7 cellular contexts compared by ENCODE assay signal in genomic region chr14:67426983-67427601, GRCh38. TPM values are rescaled to one million over a fixed set of nuclear protein-coding genes. Genes with fewer than 3 reads are reported as not detected.
DNase-seq lines count a peak whose midpoint lies in the region; ATAC-seq and TF ChIP-seq lines count a peak whose summit lies in the region.

No MANE protein-coding gene starts in this region.

- peak; percentile 87 for DNase-seq in GM12865 (ENCODE audit: low read depth)
- DNase-seq in Panc1 (ENCODE audit: low read depth, low spot score), result peak; percentile 36
- peak; percentile 80 to 81 for DNase-seq in activated T-cell treated with anti-CD3 and anti-CD28 coated beads, Interleukin-2, amount 50 U/mL, for 48 hours
- peak; percentile 87 for DNase-seq in fibroblast of pulmonary artery (ENCODE audit: low read depth)
- DNase-seq in stromal cell of bone marrow (ENCODE audit: low read depth), result peak; percentile 65

- H3K9me3 ChIP-seq in Panc1 (ENCODE audit: control insufficient read depth, insufficient read depth, low read depth, low read length) (no peaks in the 10 kb centered on the region), neuron (ENCODE audit: low read length) (no peaks in the 10 kb centered on the region)

- H3K27me3 ChIP-seq in KMS-11 (ENCODE audit: insufficient read depth, low read depth), result no peaks in the 10 kb centered on the region
- no peaks in the 10 kb centered on the region for H3K27me3 ChIP-seq in Panc1 (ENCODE audit: control insufficient read depth, insufficient read depth, low read length)
- H3K27me3 ChIP-seq in neuron (ENCODE audit: insufficient read depth, low read length), result peaks cover 3% of the 10 kb centered on the region

- H3K4me3 ChIP-seq in GM12865 (ENCODE audit: low read depth, low read length) (no peak overlapping the region), KMS-11 (IDR thresholded peaks at IDR 0.05; ENCODE audit: insufficient read depth, low read depth, low read length) (no peak overlapping the region), Panc1 (ENCODE audit: low read depth in 2 of 2, low read length in 2 of 2) (no peak overlapping the region), fibroblast of pulmonary artery (replicated peaks; ENCODE audit: low read depth, low read length) (no peak overlapping the region), neuron (ENCODE audit: low read length) (no peak overlapping the region)

- no peak overlapping the region for H3K9ac ChIP-seq in KMS-11

- ATAC-seq in Panc1, result peak; percentile 88

- in situ Hi-C loops in Panc1 (cut with HindIII; ENCODE audit: low pct_unique_long_range_greater_than_20kb, low sequenced_read_pairs), result no loop called here

- TF ChIP-seq CTCF in GM12865 (IDR thresholded peaks at IDR 0.05; ENCODE audit: insufficient read depth, low read depth, low read length, missing control alignments) (peak; percentile 82), KMS-11 (conservative IDR thresholded peaks at IDR 0.05; ENCODE audit: low read depth, low read length) (peak; percentile 63), Panc1 (IDR thresholded peaks at IDR 0.05) (peak; percentile 84), fibroblast of pulmonary artery (IDR thresholded peaks at IDR 0.05; ENCODE audit: low read length, missing control alignments) (peak; percentile 80)

- no peaks in the 10 kb centered on the region for H3K79me2 ChIP-seq in KMS-11 (ENCODE audit: insufficient read depth, low read depth)

- no peak overlapping the region for H3K27ac ChIP-seq in KMS-11
- peak overlapping the region; percentile 54; the same call in 1 of the 2 replicates for H3K27ac ChIP-seq in Panc1 (ENCODE audit: low read length)

- CTCF ChIA-PET in Panc1 (lab: Charles Lee), result interaction anchor here (0.6 to 3.4 kb wide), 14 partner anchors 11 to 277 kb away, joined by 3 to 28 read pairs (median 4); no protein-coding TSS in a partner anchor

- H3K4me1 ChIP-seq in KMS-11 (ENCODE audit: low read depth, poor library complexity, severe bottlenecking) (no peaks in the 10 kb centered on the region), Panc1 (ENCODE audit: control insufficient read depth, insufficient read depth, low read length) (peaks cover 7% of the 10 kb centered on the region), neuron (ENCODE audit: insufficient read depth, low read length) (peaks cover 4% of the 10 kb centered on the region)

- H3K36me3 ChIP-seq in KMS-11 (ENCODE audit: insufficient read depth) (no peaks in the 10 kb centered on the region), Panc1 (ENCODE audit: control insufficient read depth, insufficient read depth, low read length) (no peaks in the 10 kb centered on the region), neuron (ENCODE audit: insufficient read depth, low read length) (no peaks in the 10 kb centered on the region)

- intact Hi-C loops in Panc1 (cut with micrococcal nuclease; ENCODE audit: unreplicated experiment), result loop anchor here (1.0 to 10.0 kb wide), 2 partner anchors 88 to 144 kb away; no protein-coding TSS in a partner anchor

- POLR2A ChIA-PET in Panc1 (lab: Charles Lee), result interaction anchor here (0.9 kb wide), 1 partner anchor 12 kb away, joined by 3 read pairs; no protein-coding TSS in a partner anchor

- no TSS peak for BruUV-seq in Panc1 (replicated peaks; lab: Mats Ljungman, UMichigan)

- H2AFZ ChIP-seq in KMS-11 (ENCODE audit: low read depth), result no peak overlapping the region
- peak overlapping the region; percentile 46 for H2AFZ ChIP-seq in neuron (ENCODE audit: low read depth, low read length)

- H3K4me2 ChIP-seq in KMS-11, result no peak overlapping the region

- H4K20me1 ChIP-seq in KMS-11 (ENCODE audit: insufficient read depth), result no peaks in the 10 kb centered on the region

RNA-seq across cellular contexts. Expression of gene PLEK2, which starts 15.1 kb away (rescaled TPM):
- total RNA-seq in Panc1 (2021; ENCODE audit: unreplicated experiment), result 9.1 TPM
- polyA plus RNA-seq in Panc1 (2012; ENCODE audit: insufficient read length), result 5.6 TPM

Comparison
In these comparisons a context has a peak if more than half of its experiments do, and no peak if none do; other contexts are left out.
1. DNase-seq: peak in every context shown above with its lines; median percentile 87 in GM12865; 87 in fibroblast of pulmonary artery; 80 in activated T-cell treated with anti-CD3 and anti-CD28 coated beads, Interleukin-2, amount 50 U/mL, for 48 hours; 65 in stromal cell of bone marrow; 36 in Panc1.